ENCODE assay signal across 8 cellular contexts in genomic region chr11:1832181-1832988, GRCh38.
DNase-seq lines count a peak whose midpoint lies in the region; ATAC-seq, FAIRE-seq and TF ChIP-seq lines count a peak whose summit lies in the region.

No MANE protein-coding gene starts in this region.

- no peaks in the 10 kb centered on the region for H3K9me3 ChIP-seq in mucosa of stomach (ENCODE audit: control insufficient read depth, low read length)

- TF ChIP-seq CTCF in D721Med (IDR thresholded peaks at IDR 0.05; ENCODE audit: insufficient read depth, missing control alignments): peak; percentile 61

- peaks cover 77% of the 10 kb centered on the region for H3K4me1 ChIP-seq in mucosa of stomach (ENCODE audit: control insufficient read depth, insufficient read depth, low read length)

- peak overlapping the region; percentile 44 for H3K9ac ChIP-seq in mucosa of stomach (ENCODE audit: low read length)

- H3K4me3 Mint-ChIP-seq in effector memory CD8-positive, alpha-beta T cell: no peak overlapping the region

- H3K4me3 ChIP-seq in mucosa of stomach (ENCODE audit: low read length): peak overlapping the region; percentile 41

- H3K9me3 Mint-ChIP-seq in effector memory CD8-positive, alpha-beta T cell: no peaks in the 10 kb centered on the region

- H3K36me3 Mint-ChIP-seq in effector memory CD8-positive, alpha-beta T cell (ENCODE audit: insufficient read depth): peaks cover 5% of the 10 kb centered on the region

- peak; percentile 86 for ATAC-seq in effector memory CD8-positive, alpha-beta T cell (replicated peaks)
- no peak for ATAC-seq in GM18909 (IDR thresholded peaks at IDR 0.05; ENCODE audit: poor library complexity, unreplicated experiment)
- no peak for ATAC-seq in HG03039 (IDR thresholded peaks at IDR 0.05; ENCODE audit: unreplicated experiment)

- no peaks in the 10 kb centered on the region for H3K36me3 ChIP-seq in mucosa of stomach (ENCODE audit: control insufficient read depth, insufficient read depth, low read length)

- H3K27me3 ChIP-seq in mucosa of stomach (ENCODE audit: control insufficient read depth, insufficient read depth, low read length): peaks cover 7% of the 10 kb centered on the region

- H3K27ac Mint-ChIP-seq in effector memory CD8-positive, alpha-beta T cell: no peak overlapping the region

- FAIRE-seq in D721Med (lab: Jason Lieb, UNC): no peak

- peaks cover 0 to 6% of the 10 kb centered on the region in 2 donors for H3K4me1 Mint-ChIP-seq in effector memory CD8-positive, alpha-beta T cell (ENCODE audit: low read depth in 2 of 2)

- H3K27me3 Mint-ChIP-seq in effector memory CD8-positive, alpha-beta T cell: peaks cover 10 to 68% of the 10 kb centered on the region in 2 donors

- peak; percentile 68 for DNase-seq in D721Med (ENCODE audit: insufficient read length, low spot score)
- peak; percentile 21 to 22 for DNase-seq in Kasumi-1 (lab: John Stamatoyannopoulos, UW)
- DNase-seq in activated CD8-positive, alpha-beta memory T cell treated with anti-CD3 and anti-CD28 coated beads for 24 hours: peak; percentile 92
- DNase-seq in effector memory CD8-positive, alpha-beta T cell: peak; percentile 67 to 75 (median 68)
- peak in 37 of 49 donors; percentile 16 to 80 (median 51) for DNase-seq in substantia nigra (lab: John Stamatoyannopoulos, UW)

- no peak overlapping the region for H3K27ac ChIP-seq in substantia nigra (ENCODE audit: low read depth, low read length, poor library complexity, severe bottlenecking)

Comparison
In these comparisons a context has a peak if more than half of its experiments do, and no peak if none do; other contexts are left out.
1. DNase-seq: peak in every context shown above with its lines; median percentile 92 in activated CD8-positive, alpha-beta memory T cell treated with anti-CD3 and anti-CD28 coated beads for 24 hours; 68 in D721Med; 68 in effector memory CD8-positive, alpha-beta T cell; 51 in substantia nigra; 22 in Kasumi-1.